8 cellular contexts compared by ENCODE assay signal in genomic region chr16:30747331-30747730, GRCh38. TPM values are rescaled to one million over a fixed set of nuclear protein-coding genes. Genes with fewer than 3 reads are reported as not detected.
DNase-seq lines count a peak whose midpoint lies in the region; ATAC-seq and TF ChIP-seq lines count a peak whose summit lies in the region.

No MANE protein-coding gene starts in this region.

- peak overlapping the region; percentile 87 for H3K27ac Mint-ChIP-seq in activated B cell treated with CpG ODN at 0.5 μM for 24 hours
- H3K27ac Mint-ChIP-seq in stimulated activated naive B cell treated with anti-CD40 and anti-IgM and Interleukin-4, amounts not matched to agents 10 μg/mL and 1 μg/mL and 100 μg/mL, for 72 hours: peak overlapping the region; percentile 96

- DNase-seq in DMS53 (lab: John Stamatoyannopoulos, UW) (peak; percentile 31), DMS53 treated with DMSO at 0.1 percent for 48 hours (lab: John Stamatoyannopoulos, UW; ENCODE audit: unreplicated experiment) (no peak), activated B cell treated with CpG ODN at 0.5 μM for 24 hours (no peak), epidermal melanocyte (ENCODE audit: insufficient read length, low spot score) (no peak), SKM-1 treated with dmso at 0.1 percent for 144 hours (lab: John Stamatoyannopoulos, UW; ENCODE audit: unreplicated experiment) (no peak), NCI-H510A treated with DMSO at 0.1 percent for 48 hours (lab: John Stamatoyannopoulos, UW) (no peak)
- no peak for DNase-seq in stimulated activated naive B cell treated with anti-CD40 and anti-IgM and Interleukin-4, amounts not matched to agents 10 μg/mL and 1 μg/mL and 100 μg/mL, for 72 hours

- POLR2A ChIA-PET in activated B cell treated with CpG ODN at 0.5 μM for 24 hours (lab: Charles Lee): interaction anchor here (0.5 to 2.4 kb wide), 32 partner anchors 13 to 957 kb away, joined by 3 to 19 read pairs (median 5); partner anchors contain the start of genes ARMC5, CFAP119, CORO1A and FUS

- H3K4me3 Mint-ChIP-seq in activated B cell treated with CpG ODN at 0.5 μM for 24 hours: peak overlapping the region; percentile 91
- H3K4me3 Mint-ChIP-seq in stimulated activated naive B cell treated with anti-CD40 and anti-IgM and Interleukin-4, amounts not matched to agents 10 μg/mL and 1 μg/mL and 100 μg/mL, for 72 hours: peak overlapping the region; percentile 92 to 99

- TF ChIP-seq CTCF in activated B cell treated with CpG ODN at 0.5 μM for 24 hours (IDR thresholded peaks at IDR 0.05): no peak

- peaks cover 24% of the 10 kb centered on the region for H3K4me1 Mint-ChIP-seq in activated B cell treated with CpG ODN at 0.5 μM for 24 hours
- H3K4me1 Mint-ChIP-seq in stimulated activated naive B cell treated with anti-CD40 and anti-IgM and Interleukin-4, amounts not matched to agents 10 μg/mL and 1 μg/mL and 100 μg/mL, for 72 hours: peaks cover 17 to 33% of the 10 kb centered on the region in 2 donors

- no peaks in the 10 kb centered on the region for H3K27me3 Mint-ChIP-seq in activated B cell treated with CpG ODN at 0.5 μM for 24 hours
- H3K27me3 Mint-ChIP-seq in stimulated activated naive B cell treated with anti-CD40 and anti-IgM and Interleukin-4, amounts not matched to agents 10 μg/mL and 1 μg/mL and 100 μg/mL, for 72 hours: no peaks in the 10 kb centered on the region

- CTCF ChIA-PET in activated B cell treated with CpG ODN at 0.5 μM for 24 hours (lab: Charles Lee): interaction anchor here (1.5 kb wide), 1 partner anchor 67 kb away, joined by 7 read pairs; no protein-coding TSS in a partner anchor

- ATAC-seq in activated B cell treated with CpG ODN at 0.5 μM for 24 hours (ENCODE audit: low read depth): no peak
- no peak for ATAC-seq in stimulated activated naive B cell treated with anti-CD40 and anti-IgM and Interleukin-4, amounts not matched to agents 10 μg/mL and 1 μg/mL and 100 μg/mL, for 72 hours (replicated peaks)

- no peaks in the 10 kb centered on the region for H3K9me3 Mint-ChIP-seq in activated B cell treated with CpG ODN at 0.5 μM for 24 hours
- H3K9me3 Mint-ChIP-seq in stimulated activated naive B cell treated with anti-CD40 and anti-IgM and Interleukin-4, amounts not matched to agents 10 μg/mL and 1 μg/mL and 100 μg/mL, for 72 hours: no peaks in the 10 kb centered on the region

- H3K36me3 Mint-ChIP-seq in activated B cell treated with CpG ODN at 0.5 μM for 24 hours (ENCODE audit: low read depth): peaks cover 45% of the 10 kb centered on the region
- H3K36me3 Mint-ChIP-seq in stimulated activated naive B cell treated with anti-CD40 and anti-IgM and Interleukin-4, amounts not matched to agents 10 μg/mL and 1 μg/mL and 100 μg/mL, for 72 hours: peaks cover 24 to 44% of the 10 kb centered on the region in 2 donors

- intact Hi-C loops in activated B cell treated with CpG ODN at 0.5 μM for 24 hours (cut with micrococcal nuclease): loop anchor here (5.0 kb wide), 1 partner anchor 65 kb away; no protein-coding TSS in a partner anchor

- H3K4me3 ChIP-seq in iPS-11a (ENCODE audit: low read depth, low read length): peak overlapping the region; percentile 33

RNA-seq across cellular contexts. Expression of gene PHKG2, which starts 0.9 kb away (rescaled TPM):
- total RNA-seq in activated B cell treated with CpG ODN at 0.5 μM for 24 hours: 45.3 and 51.4 TPM in 2 replicates

RNA-seq across cellular contexts. Expression of gene CFAP119, which starts 14.5 kb away (rescaled TPM):
- total RNA-seq in activated B cell treated with CpG ODN at 0.5 μM for 24 hours: 6.2 and 8.8 TPM in 2 replicates

RNA-seq across cellular contexts. Expression of gene RNF40, which starts 14.8 kb away (rescaled TPM):
- total RNA-seq in activated B cell treated with CpG ODN at 0.5 μM for 24 hours: 99.6 and 117 TPM in 2 replicates

RNA-seq across cellular contexts. Expression of gene ZNF629, which starts 39.7 kb away (rescaled TPM):
- 9.1 and 9.3 TPM in 2 replicates for total RNA-seq in activated B cell treated with CpG ODN at 0.5 μM for 24 hours

RNA-seq across cellular contexts. Expression of gene SRCAP, which starts 48.4 kb away (rescaled TPM):
- total RNA-seq in activated B cell treated with CpG ODN at 0.5 μM for 24 hours: 109 and 123 TPM in 2 replicates
